9 cellular contexts compared by ENCODE assay signal in the genomic region with DNA sequence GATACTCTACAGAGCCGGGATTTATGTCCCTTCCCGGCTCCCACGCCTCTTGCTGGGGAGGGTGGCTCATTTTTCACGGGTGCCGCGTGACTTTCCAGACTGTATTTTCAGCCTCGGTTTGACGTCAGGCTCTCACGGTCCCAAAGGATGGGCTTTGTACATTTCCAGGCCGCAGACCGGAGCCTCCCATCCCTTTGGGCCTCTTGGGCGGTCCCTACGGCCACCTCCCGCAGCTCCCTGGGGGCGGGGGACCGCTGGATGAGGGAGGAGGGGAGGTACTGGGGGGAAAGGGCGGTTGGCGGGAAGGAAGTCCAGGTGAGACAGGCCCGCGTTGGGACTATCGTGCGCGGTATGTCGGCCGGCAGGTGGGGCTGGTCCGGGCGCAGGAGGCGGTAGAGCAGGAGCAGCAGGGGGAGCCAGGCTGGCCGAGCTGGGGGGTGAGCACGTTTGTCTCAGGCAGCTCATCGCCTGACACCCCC. TPM values are rescaled to one million over a fixed set of nuclear protein-coding genes. Genes with fewer than 3 reads are reported as not detected.
DNase-seq lines count a peak whose midpoint lies in the region; ATAC-seq and TF ChIP-seq lines count a peak whose summit lies in the region.
"Had no signal": no experiment of that assay in that cellular context is flagged by ENCODE, and none has a peak within 500 bp of the region (broad histone marks: within the 10 kb centered on the region; RNA-seq: fewer than 3 reads in every experiment).

No MANE protein-coding gene starts in this region.

- no peaks in the 10 kb centered on the region for H3K27me3 ChIP-seq in testis

- H3K9me3 Mint-ChIP-seq in activated naive CD8-positive, alpha-beta T cell treated with anti-CD3 and anti-CD28 coated beads for 36 hours = peaks cover 2% of the 10 kb centered on the region
- no peaks in the 10 kb centered on the region for H3K9me3 Mint-ChIP-seq in activated naive CD8-positive, alpha-beta T cell treated with anti-CD3 and anti-CD28 coated beads, Interleukin-2, amount 50 U/mL, for 24 hours

- intact Hi-C loops in testis (cut with DNase I; ENCODE audit: low total_unique reads) = no loop called here

- no peak overlapping the region for H3K27ac Mint-ChIP-seq in activated naive CD8-positive, alpha-beta T cell treated with anti-CD3 and anti-CD28 coated beads for 36 hours
- H3K27ac Mint-ChIP-seq in activated naive CD8-positive, alpha-beta T cell treated with anti-CD3 and anti-CD28 coated beads, Interleukin-2, amount 50 U/mL, for 24 hours = no peak overlapping the region

- H3K36me3 Mint-ChIP-seq in activated naive CD8-positive, alpha-beta T cell treated with anti-CD3 and anti-CD28 coated beads for 36 hours = no peaks in the 10 kb centered on the region
- no peaks in the 10 kb centered on the region for H3K36me3 Mint-ChIP-seq in activated naive CD8-positive, alpha-beta T cell treated with anti-CD3 and anti-CD28 coated beads, Interleukin-2, amount 50 U/mL, for 24 hours (ENCODE audit: low read depth)

- peaks cover 10% of the 10 kb centered on the region for H3K4me1 ChIP-seq in testis

- no peaks in the 10 kb centered on the region for H3K9me3 ChIP-seq in testis

- peak; percentile 21 for DNase-seq in activated naive CD8-positive, alpha-beta T cell treated with anti-CD3 and anti-CD28 coated beads for 36 hours
- no peak for DNase-seq in activated naive CD8-positive, alpha-beta T cell treated with anti-CD3 and anti-CD28 coated beads, Interleukin-2, amount 50 U/mL, for 24 hours
- DNase-seq in choroid plexus epithelial cell (ENCODE audit: low read depth) (peak; percentile 31), inferior parietal cortex (ENCODE audit: extremely low spot score) (peak; percentile 51), testis (peak; percentile 55), SIG-M5 (lab: John Stamatoyannopoulos, UW) (no peak), SW480 (ENCODE audit: low spot score) (no peak)
- DNase-seq: C1 segment of cervical spinal cord had no signal

- H3K4me3 ChIP-seq in choroid plexus epithelial cell (ENCODE audit: low read depth, low read length) = no peak overlapping the region
- H3K4me3 ChIP-seq in testis = peak overlapping the region in 1 of 2 donors; percentile 20

- ATAC-seq in activated naive CD8-positive, alpha-beta T cell treated with anti-CD3 and anti-CD28 coated beads, Interleukin-2, amount 50 U/mL, for 24 hours = no peak
- ATAC-seq in GM18909 (IDR thresholded peaks at IDR 0.05; ENCODE audit: poor library complexity, unreplicated experiment) = no peak

- no peak overlapping the region for H3K4me3 Mint-ChIP-seq in activated naive CD8-positive, alpha-beta T cell treated with anti-CD3 and anti-CD28 coated beads for 36 hours
- no peak overlapping the region for H3K4me3 Mint-ChIP-seq in activated naive CD8-positive, alpha-beta T cell treated with anti-CD3 and anti-CD28 coated beads, Interleukin-2, amount 50 U/mL, for 24 hours

- TF ChIP-seq CTCF in choroid plexus epithelial cell (conservative IDR thresholded peaks at IDR 0.05; ENCODE audit: low read depth, low read length) (peak; percentile 35), testis (IDR thresholded peaks at IDR 0.05) (no peak)

- H3K27ac ChIP-seq in testis = no peak overlapping the region

- WGBS in testis, 2 donors = 2 to 4% methylated on average over 9 to 31 of the region's 31 CpGs

- H3K4me1 Mint-ChIP-seq in activated naive CD8-positive, alpha-beta T cell treated with anti-CD3 and anti-CD28 coated beads for 36 hours = peaks cover 2% of the 10 kb centered on the region
- H3K4me1 Mint-ChIP-seq in activated naive CD8-positive, alpha-beta T cell treated with anti-CD3 and anti-CD28 coated beads, Interleukin-2, amount 50 U/mL, for 24 hours = no peaks in the 10 kb centered on the region

- peaks cover 46% of the 10 kb centered on the region for H3K27me3 Mint-ChIP-seq in activated naive CD8-positive, alpha-beta T cell treated with anti-CD3 and anti-CD28 coated beads for 36 hours
- H3K27me3 Mint-ChIP-seq in activated naive CD8-positive, alpha-beta T cell treated with anti-CD3 and anti-CD28 coated beads, Interleukin-2, amount 50 U/mL, for 24 hours = peaks cover 32% of the 10 kb centered on the region

- no peaks in the 10 kb centered on the region for H3K36me3 ChIP-seq in testis (ENCODE audit: low read depth, missing control alignments)

- no peak for TF ChIP-seq POLR2A in testis (IDR thresholded peaks at IDR 0.05)

RNA-seq across cellular contexts. Expression of a gene that starts 17.9 kb away (rescaled TPM):
- not detected for total RNA-seq in activated naive CD8-positive, alpha-beta T cell treated with anti-CD3 and anti-CD28 coated beads for 36 hours
- total RNA-seq in testis = 10 to 100 TPM; 34.1 to 95.5 TPM
- polyA plus RNA-seq in testis (ENCODE audit: insufficient read depth, low read depth, low replicate concordance) = 105 TPM

RNA-seq across cellular contexts. Expression of a gene that starts 20.1 kb away (rescaled TPM):
- under 1 TPM; 0.04 to 0.10 TPM for total RNA-seq in activated naive CD8-positive, alpha-beta T cell treated with anti-CD3 and anti-CD28 coated beads for 36 hours
- total RNA-seq in testis = 1 to 10 TPM; 4.5 to 5.3 TPM
- 3.6 TPM for polyA plus RNA-seq in testis (ENCODE audit: insufficient read depth, low read depth, low replicate concordance)

RNA-seq across cellular contexts. Expression of a gene that starts 59.7 kb away (rescaled TPM):
- not detected for total RNA-seq in activated naive CD8-positive, alpha-beta T cell treated with anti-CD3 and anti-CD28 coated beads for 36 hours
- total RNA-seq in testis = under 1 TPM; 0.31 to 0.79 TPM
- polyA plus RNA-seq in testis (ENCODE audit: insufficient read depth, low read depth, low replicate concordance) = 0.49 TPM

Comparison
In these comparisons a context has a peak if more than half of its experiments do, and no peak if none do; other contexts are left out.
1. DNase-seq: peak in activated naive CD8-positive, alpha-beta T cell treated with anti-CD3 and anti-CD28 coated beads for 36 hours (single experiment), choroid plexus epithelial cell (single experiment), inferior parietal cortex (single experiment) and testis (single experiment); none in activated naive CD8-positive, alpha-beta T cell treated with anti-CD3 and anti-CD28 coated beads, Interleukin-2, amount 50 U/mL, for 24 hours (single experiment), SIG-M5 (single experiment) and SW480 (single experiment).
2. RNA of a gene that starts 17.9 kb away (total RNA-seq): 34.1 to 95.5 TPM in testis; not detected in activated naive CD8-positive, alpha-beta T cell treated with anti-CD3 and anti-CD28 coated beads for 36 hours; every median in the first group is over 10 times any median in the second.
3. RNA of a gene that starts 20.1 kb away (total RNA-seq): 4.5 to 5.3 TPM in testis; 0.04 to 0.10 TPM in activated naive CD8-positive, alpha-beta T cell treated with anti-CD3 and anti-CD28 coated beads for 36 hours; every median in the first group is over 4 times any median in the second.